Comparison of ENCODE assay signal across 18 cellular contexts in genomic region chr9:97660345-97660744, GRCh38. TPM values are rescaled to one million over a fixed set of nuclear protein-coding genes. Genes with fewer than 3 reads are reported as not detected.
DNase-seq lines count a peak whose midpoint lies in the region; ATAC-seq and TF ChIP-seq lines count a peak whose summit lies in the region.
"Had no signal": no experiment of that assay in that cellular context is flagged by ENCODE, and none has a peak within 500 bp of the region (broad histone marks: within the 10 kb centered on the region; RNA-seq: fewer than 3 reads in every experiment).

No MANE protein-coding gene starts in this region.

- H3K27me3 ChIP-seq in left ventricle myocardium inferior (ENCODE audit: low read depth) (no peaks in the 10 kb centered on the region), gastroesophageal sphincter (no peaks in the 10 kb centered on the region)

- no peak for TF ChIP-seq CTCF in left ventricle myocardium inferior (IDR thresholded peaks at IDR 0.05; ENCODE audit: borderline replicate concordance)
- no peak for TF ChIP-seq CTCF in gastroesophageal sphincter (IDR thresholded peaks at IDR 0.05)

- ATAC-seq in gastroesophageal sphincter (peak; percentile 28), HG03025 (IDR thresholded peaks at IDR 0.05; ENCODE audit: low FRiP score, unreplicated experiment) (no peak), GM19035 (IDR thresholded peaks at IDR 0.05; ENCODE audit: unreplicated experiment) (no peak), HG02798 (IDR thresholded peaks at IDR 0.05; ENCODE audit: poor library complexity, unreplicated experiment) (no peak)

- 57 to 81% methylated on average over 5 of the region's 5 CpGs for WGBS in gastroesophageal sphincter (ENCODE audit: low coverage in 1 of 2), 2 donors

- TF ChIP-seq POLR2A in gastroesophageal sphincter (IDR thresholded peaks at IDR 0.05): no peak

- H3K27ac ChIP-seq in left ventricle myocardium inferior (replicated peaks) (peak overlapping the region; percentile 0), gastroesophageal sphincter (no peak overlapping the region)
- H3K27ac ChIP-seq: WERI-Rb-1 had no signal

- DNase-seq in left ventricle myocardium inferior (no peak), cardiac septum (ENCODE audit: low spot score) (no peak), NOMO-1 treated with DMSO at 0.1 percent for 48 hours (lab: John Stamatoyannopoulos, UW; ENCODE audit: unreplicated experiment) (peak; percentile 53)
- no peak for DNase-seq in activated CD4-positive, CD25-positive, alpha-beta regulatory T cell treated with anti-CD3 and anti-CD28 coated beads, Interleukin-2, amount 50 U/mL, for 72 hours
- DNase-seq: activated CD8-positive, alpha-beta memory T cell treated with anti-CD3 and anti-CD28 coated beads for 24 hours; CD8-positive, alpha-beta memory T cell; DND-41; hippocampal formation; mesendoderm; NCI-H1417 treated with DMSO at 0.1 percent for 48 hours; NCI-H524 treated with DMSO at 0.1 percent for 48 hours; SIG-M5; T-helper 1 cell; WERI-Rb-1 had no signal

- H3K4me1 ChIP-seq in left ventricle myocardium inferior (no peaks in the 10 kb centered on the region), gastroesophageal sphincter (peaks cover 0 to 5% (median 0%) of the 10 kb centered on the region in 3 donors)

- intact Hi-C loops in left ventricle myocardium inferior (cut with micrococcal nuclease): no loop called here
- intact Hi-C loops in cardiac septum (cut with DNase I): no loop called here

- peaks cover 93% of the 10 kb centered on the region for H3K36me3 ChIP-seq in left ventricle myocardium inferior
- peaks cover 10 to 100% of the 10 kb centered on the region in 2 donors for H3K36me3 ChIP-seq in gastroesophageal sphincter

- no peaks in the 10 kb centered on the region for H3K9me3 ChIP-seq in left ventricle myocardium inferior (replicated peaks)
- no peaks in the 10 kb centered on the region for H3K9me3 ChIP-seq in gastroesophageal sphincter

- H3K4me3 ChIP-seq in left ventricle myocardium inferior: no peak overlapping the region
- no peak overlapping the region for H3K4me3 ChIP-seq in gastroesophageal sphincter

- no peak for TF ChIP-seq EP300 in gastroesophageal sphincter (IDR thresholded peaks at IDR 0.05)

RNA-seq across cellular contexts. Expression of gene NCBP1, which starts 26.7 kb away (rescaled TPM):
- total RNA-seq in left ventricle myocardium inferior (22.5 TPM), cardiac septum (18.5 TPM), gastroesophageal sphincter (100 to 1,000 TPM in 1 of 4 donors, 10 to 100 TPM in 3; 16.1 to 234 (median 24.1) TPM)

RNA-seq across cellular contexts. Expression of gene TSTD2, which starts 27.2 kb away (rescaled TPM):
- total RNA-seq in left ventricle myocardium inferior: 24.5 TPM
- 20.8 TPM for total RNA-seq in cardiac septum
- total RNA-seq in gastroesophageal sphincter: 10 to 100 TPM; 20.0 to 33.8 (median 30.8) TPM

RNA-seq across cellular contexts. Expression of gene XPA, which starts 36.8 kb away (rescaled TPM):
- total RNA-seq in left ventricle myocardium inferior (5.8 TPM), cardiac septum (10.3 TPM), gastroesophageal sphincter (10 to 100 TPM; 24.2 to 27.6 (median 25.8) TPM)
